17 cellular contexts compared by ENCODE assay signal in the genomic region with DNA sequence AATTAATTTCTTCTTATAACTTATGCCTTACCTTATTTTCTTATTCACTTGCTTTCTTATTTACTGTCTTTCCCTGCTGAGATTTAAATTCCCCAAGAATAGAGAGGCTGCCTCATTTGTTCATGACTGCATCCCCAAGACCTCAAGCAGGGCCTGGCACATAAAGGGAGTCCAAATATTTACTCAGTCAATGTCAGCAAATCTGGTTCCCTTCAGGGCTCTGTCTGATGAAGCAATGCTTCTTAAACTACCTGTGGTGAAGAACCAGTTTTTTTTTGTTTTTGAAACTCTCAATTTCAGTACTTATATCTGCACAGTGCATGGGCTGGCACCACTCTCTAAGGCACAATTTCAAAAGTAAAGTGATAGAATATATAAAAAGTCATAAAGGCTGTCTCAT. TPM values are rescaled to one million over a fixed set of nuclear protein-coding genes. Genes with fewer than 3 reads are reported as not detected.
DNase-seq lines count a peak whose midpoint lies in the region; ATAC-seq and TF ChIP-seq lines count a peak whose summit lies in the region.
"Had no signal": no experiment of that assay in that cellular context is flagged by ENCODE, and none has a peak within 500 bp of the region (broad histone marks: within the 10 kb centered on the region; RNA-seq: fewer than 3 reads in every experiment).

No MANE protein-coding gene starts in this region.

- H3K4me3 ChIP-seq in PC-3 (ENCODE audit: low read length) = no peak overlapping the region
- H3K4me3 ChIP-seq: A549, GM12878, GM23248, HAP-1 had no signal

- H3K36me3 ChIP-seq in PC-3 (ENCODE audit: low read depth, low read length) = peaks cover 29% of the 10 kb centered on the region
- H3K36me3 ChIP-seq: HAP-1 had no signal

- CTCF ChIA-PET in PC-3 (lab: Charles Lee) = no interaction called here

- TF ChIP-seq CTCF in C4-2B (conservative IDR thresholded peaks at IDR 0.05) (no peak), PC-3 (conservative IDR thresholded peaks at IDR 0.05; ENCODE audit: low read depth, low read length) (no peak)

- peaks cover 10% of the 10 kb centered on the region for H3K79me2 ChIP-seq in PC-3 (ENCODE audit: low read length)

- H3K27ac ChIP-seq in C4-2B (peak overlapping the region; percentile 24; the same call in 1 of the 2 replicates), PC-3 (ENCODE audit: low read length) (no peak overlapping the region)
- H3K27ac ChIP-seq: 22Rv1, A549, GM23248 had no signal

- H3K9ac ChIP-seq in PC-3 (ENCODE audit: low read length) = no peak overlapping the region
- H3K9ac ChIP-seq: GM23248 had no signal

- no peaks in the 10 kb centered on the region for H3K9me3 ChIP-seq in PC-3 (ENCODE audit: low read length)
- H3K9me3 ChIP-seq: HAP-1 had no signal

- BruUV-seq in PC-3 (replicated peaks; lab: Mats Ljungman, UMichigan) = no TSS peak

- ATAC-seq in PC-3 (no peak), HG02938 (IDR thresholded peaks at IDR 0.05; ENCODE audit: unreplicated experiment) (no peak), GM18519 (IDR thresholded peaks at IDR 0.05; ENCODE audit: low FRiP score, unreplicated experiment) (no peak)
- ATAC-seq: A549, GM12878 had no signal

- no peaks in the 10 kb centered on the region for H3K9me2 ChIP-seq in PC-3 (replicated peaks; ENCODE audit: low read length)

- no peaks in the 10 kb centered on the region for H4K20me1 ChIP-seq in PC-3 (ENCODE audit: low read length)

- peaks cover 16% of the 10 kb centered on the region for H3K4me1 ChIP-seq in PC-3 (ENCODE audit: insufficient read depth, low read length)
- H3K4me1 ChIP-seq: A549, HAP-1 had no signal

- DNase-seq in NCI-H146 (lab: John Stamatoyannopoulos, UW) = peak; percentile 43
- no peak for DNase-seq in NCI-H146 treated with DMSO at 0.1 percent for 48 hours (lab: John Stamatoyannopoulos, UW; ENCODE audit: unreplicated experiment)
- peak; percentile 58 for DNase-seq in NCI-H69 (lab: John Stamatoyannopoulos, UW)
- peak; percentile 29 for DNase-seq in PC-3
- DNase-seq: AML-193; CD4-positive, alpha-beta memory T cell; DMS153; DND-41; EL; GM23248 had no signal

- H3K27me3 ChIP-seq in PC-3 (ENCODE audit: low read length) = no peaks in the 10 kb centered on the region

- H2AFZ ChIP-seq in PC-3 (ENCODE audit: low read length) = no peak overlapping the region
- H2AFZ ChIP-seq: GM23248 had no signal

- H3F3A ChIP-seq in PC-3 (ENCODE audit: low read length, unreplicated experiment) = no peaks in the 10 kb centered on the region

- intact Hi-C loops in PC-3 (cut with micrococcal nuclease) = no loop called here

- H3K4me2 ChIP-seq in PC-3 (ENCODE audit: low read length) = no peak overlapping the region
- H3K4me2 ChIP-seq: A549 had no signal

- POLR2A ChIA-PET in PC-3 (lab: Charles Lee; ENCODE audit: unreplicated experiment) = no interaction called here

RNA-seq across cellular contexts. Expression of gene ZNF239, which starts 4.7 kb away (rescaled TPM):
- total RNA-seq in PC-3 (2014; rRNA removed) = 8.5 and 9.7 TPM in 2 replicates

RNA-seq across cellular contexts. Expression of gene ZNF485, which starts 36.6 kb away (rescaled TPM):
- 1.2 and 1.3 TPM in 2 replicates for total RNA-seq in PC-3 (2014; rRNA removed)
